13 cellular contexts compared by ENCODE assay signal in genomic region chr4:26248647-26249046, GRCh38.
DNase-seq lines count a peak whose midpoint lies in the region; ATAC-seq and TF ChIP-seq lines count a peak whose summit lies in the region.
"Had no signal": no experiment of that assay in that cellular context is flagged by ENCODE, and none has a peak within 500 bp of the region (broad histone marks: within the 10 kb centered on the region; RNA-seq: fewer than 3 reads in every experiment).

No MANE protein-coding gene starts in this region.

- 0 out of 4 replicates have a peak, but pooled peaks cover 0 to 3% of the 10 kb centered on the region in 2 experiments for H3K4me1 Mint-ChIP-seq in H9
- peaks cover 2% of the 10 kb centered on the region for H3K4me1 Mint-ChIP-seq in neural progenitor cell
- H3K4me1 Mint-ChIP-seq: activated naive CD8-positive, alpha-beta T cell treated with anti-CD3 and anti-CD28 coated beads, Interleukin-2, amount 10 ng/mL, durations not matched to agents 7 days and 5 days had no signal

- no peaks in the 10 kb centered on the region for H3K36me3 ChIP-seq in neural progenitor cell
- H3K36me3 ChIP-seq: thyroid gland had no signal

- H3K9ac ChIP-seq in H9 (ENCODE audit: extremely low read depth, insufficient read length, low read length) (no peak overlapping the region), neural progenitor cell (no peak overlapping the region)

- H3K9me3 ChIP-seq in H9 (ENCODE audit: control insufficient read depth, low read depth, low read length) (no peaks in the 10 kb centered on the region), neural progenitor cell (ENCODE audit: low read depth) (no peaks in the 10 kb centered on the region)
- H3K9me3 ChIP-seq: thyroid gland had no signal

- H2BK20ac ChIP-seq in H9 (ENCODE audit: low read depth, low read length, poor library complexity, severe bottlenecking): no peak overlapping the region

- no peak overlapping the region for H2BK12ac ChIP-seq in H9 (ENCODE audit: insufficient read length, low read depth, low read length)

- peaks cover 2 to 5% of the 10 kb centered on the region in 2 experiments; a peak in 3 of 5 replicates for H3K9me3 Mint-ChIP-seq in H9
- H3K9me3 Mint-ChIP-seq in neural progenitor cell: peaks cover 7% of the 10 kb centered on the region
- H3K9me3 Mint-ChIP-seq: activated naive CD8-positive, alpha-beta T cell treated with anti-CD3 and anti-CD28 coated beads, Interleukin-2, amount 10 ng/mL, durations not matched to agents 7 days and 5 days had no signal

- H3K27me3 ChIP-seq in H9 (ENCODE audit: insufficient read depth, low read length) (no peaks in the 10 kb centered on the region), neural progenitor cell (no peaks in the 10 kb centered on the region)
- H3K27me3 ChIP-seq: thyroid gland had no signal

- no peak overlapping the region for H3K23ac ChIP-seq in H9 (ENCODE audit: insufficient read length, low read depth, low read length)

- H2AK5ac ChIP-seq in H9 (ENCODE audit: insufficient read length, low read length): no peak overlapping the region

- DNase-seq in DMS79 treated with DMSO at 0.1 percent for 48 hours (lab: John Stamatoyannopoulos, UW) (peak; percentile 15), DMS79 (lab: John Stamatoyannopoulos, UW) (no peak), NCI-H345 (lab: John Stamatoyannopoulos, UW) (peak; percentile 67), cerebellum (ENCODE audit: low spot score) (peak; percentile 32), skeletal muscle cell (ENCODE audit: low read depth) (peak; percentile 59), H9 (no peak), neural progenitor cell (ENCODE audit: low spot score) (no peak)
- DNase-seq: activated CD4-positive, alpha-beta T cell treated with anti-CD3 and anti-CD28 coated beads, Interleukin-2, amount 50 U/mL, for 4 hours; activated naive CD8-positive, alpha-beta T cell treated with anti-CD3 and anti-CD28 coated beads, Interleukin-2, amount 10 ng/mL, durations not matched to agents 7 days and 5 days; head of caudate nucleus; stimulated activated CD4-positive, alpha-beta T cell treated with anti-CD3 and anti-CD28 coated beads, Interleukin-4, amount 100 ng/mL, for 4 hours; thyroid gland had no signal

- H3K27ac ChIP-seq in H9 (ENCODE audit: insufficient read length, low read depth, low read length) (no peak overlapping the region), neural progenitor cell (no peak overlapping the region)
- H3K27ac ChIP-seq: thyroid gland had no signal

- H3K79me2 ChIP-seq in H9 (ENCODE audit: insufficient read depth, low read length) (no peaks in the 10 kb centered on the region), neural progenitor cell (ENCODE audit: low read depth) (no peaks in the 10 kb centered on the region)

- no peak overlapping the region for H3K4ac ChIP-seq in H9 (ENCODE audit: low read depth, low read length)

- H3T11ph ChIP-seq in H9 (ENCODE audit: low read length): no peak overlapping the region

- H2BK5ac ChIP-seq in H9 (ENCODE audit: insufficient read length, low read length): no peak overlapping the region

- H2AFZ ChIP-seq in H9 (ENCODE audit: low read length): no peak overlapping the region
- H2AFZ ChIP-seq in neural progenitor cell (replicated peaks): no peak overlapping the region

- TF ChIP-seq CTCF in H9 (conservative IDR thresholded peaks at IDR 0.05): no peak
- TF ChIP-seq CTCF in neural progenitor cell (IDR thresholded peaks at IDR 0.05): no peak

- H2BK15ac ChIP-seq in H9 (ENCODE audit: low read depth, low read length): no peak overlapping the region

- H3K4me3 ChIP-seq in skeletal muscle cell (ENCODE audit: low read depth, low read length) (no peak overlapping the region), neural progenitor cell (no peak overlapping the region)
- H3K4me3 ChIP-seq: thyroid gland had no signal

- no peak overlapping the region for H3K56ac ChIP-seq in H9 (ENCODE audit: insufficient read length, low read depth, low read length)

- H3K27ac Mint-ChIP-seq in H9: no peak overlapping the region
- no peak overlapping the region for H3K27ac Mint-ChIP-seq in neural progenitor cell
- H3K27ac Mint-ChIP-seq: activated naive CD8-positive, alpha-beta T cell treated with anti-CD3 and anti-CD28 coated beads, Interleukin-2, amount 10 ng/mL, durations not matched to agents 7 days and 5 days had no signal

- H3K4me2 ChIP-seq in H9 (ENCODE audit: insufficient read depth, insufficient read length, low read length) (no peak overlapping the region), neural progenitor cell (no peak overlapping the region)

- H3K36me3 Mint-ChIP-seq in H9 (ENCODE audit: insufficient read depth in 1 of 3, low read depth in 3 of 3) (peaks cover 0 to 4% (median 0%) of the 10 kb centered on the region in 3 experiments; a peak in 1 of 7 replicates), neural progenitor cell (no peaks in the 10 kb centered on the region)
- H3K36me3 Mint-ChIP-seq: activated naive CD8-positive, alpha-beta T cell treated with anti-CD3 and anti-CD28 coated beads, Interleukin-2, amount 10 ng/mL, durations not matched to agents 7 days and 5 days had no signal

- H4K91ac ChIP-seq in H9 (ENCODE audit: insufficient read length, low read depth, low read length): no peak overlapping the region

- H4K8ac ChIP-seq in H9 (replicated peaks; ENCODE audit: insufficient read length, low read depth, low read length): no peak overlapping the region

- ATAC-seq in esophagus mucosa: no peak

- no peak overlapping the region for H4K5ac ChIP-seq in H9 (ENCODE audit: insufficient read length, low read depth, low read length)

- peaks cover 12% of the 10 kb centered on the region for H3F3A ChIP-seq in neural progenitor cell (ENCODE audit: low read depth)

- H3K18ac ChIP-seq in H9 (ENCODE audit: insufficient read length, low read depth, low read length): no peak overlapping the region

- H3K4me3 Mint-ChIP-seq in H9 (no peak overlapping the region), neural progenitor cell (no peak overlapping the region)
- H3K4me3 Mint-ChIP-seq: activated naive CD8-positive, alpha-beta T cell treated with anti-CD3 and anti-CD28 coated beads, Interleukin-2, amount 10 ng/mL, durations not matched to agents 7 days and 5 days had no signal

- H3K27me3 Mint-ChIP-seq in H9 (ENCODE audit: low read depth): no peaks in the 10 kb centered on the region
- H3K27me3 Mint-ChIP-seq in neural progenitor cell (ENCODE audit: insufficient read depth, low read depth): peaks cover 2% of the 10 kb centered on the region
- H3K27me3 Mint-ChIP-seq: activated naive CD8-positive, alpha-beta T cell treated with anti-CD3 and anti-CD28 coated beads, Interleukin-2, amount 10 ng/mL, durations not matched to agents 7 days and 5 days had no signal

- no peaks in the 10 kb centered on the region for H3K79me1 ChIP-seq in H9 (ENCODE audit: insufficient read depth, low read depth, low read length, poor library complexity, severe bottlenecking)

- H3K23me2 ChIP-seq in H9 (ENCODE audit: insufficient read length, low read depth, low read length, poor library complexity, severe bottlenecking): no peaks in the 10 kb centered on the region

- H3K4me1 ChIP-seq in H9 (ENCODE audit: insufficient read depth, low read length) (no peaks in the 10 kb centered on the region), neural progenitor cell (no peaks in the 10 kb centered on the region)
- H3K4me1 ChIP-seq: thyroid gland had no signal

- no peak overlapping the region for H2BK120ac ChIP-seq in H9 (ENCODE audit: low read depth, low read length, poor library complexity, severe bottlenecking)

- no peak overlapping the region for H3K14ac ChIP-seq in H9 (ENCODE audit: insufficient read depth, low read length)

- H4K20me1 ChIP-seq in H9 (ENCODE audit: control insufficient read depth, insufficient read depth, insufficient read length) (no peaks in the 10 kb centered on the region), neural progenitor cell (ENCODE audit: low read depth) (no peaks in the 10 kb centered on the region)

Comparison
In these comparisons a context has a peak if more than half of its experiments do, and no peak if none do; other contexts are left out.
1. DNase-seq: peak in DMS79 treated with DMSO at 0.1 percent for 48 hours (single experiment), NCI-H345 (single experiment), cerebellum (single experiment) and skeletal muscle cell (single experiment); none in DMS79 (single experiment), H9 (single experiment) and neural progenitor cell (single experiment).